30 cellular contexts compared by ENCODE assay signal in genomic region chr19:19524053-19524452, GRCh38. TPM values are rescaled to one million over a fixed set of nuclear protein-coding genes. Genes with fewer than 3 reads are reported as not detected.
DNase-seq lines count a peak whose midpoint lies in the region; ATAC-seq and TF ChIP-seq lines count a peak whose summit lies in the region.
"Had no signal": no experiment of that assay in that cellular context is flagged by ENCODE, and none has a peak within 500 bp of the region (broad histone marks: within the 10 kb centered on the region; RNA-seq: fewer than 3 reads in every experiment).

No MANE protein-coding gene starts in this region.

- H3K27ac ChIP-seq in OCI-LY7 (ENCODE audit: low read depth, low read length, poor library complexity, severe bottlenecking) (peak overlapping the region; percentile 74), SK-N-SH (ENCODE audit: low read depth in 2 of 2, low read length in 1 of 2) (no peak overlapping the region), substantia nigra (ENCODE audit: low read depth, low read length, poor library complexity, severe bottlenecking) (no peak overlapping the region)
- H3K27ac ChIP-seq: C4-2B, neural progenitor cell, sigmoid colon, SJSA1, suprapubic skin had no signal

- H3K9me3 ChIP-seq in OCI-LY7 (ENCODE audit: low read length) (no peaks in the 10 kb centered on the region), SK-N-SH (no peaks in the 10 kb centered on the region)
- H3K9me3 ChIP-seq: sigmoid colon, SJSA1, suprapubic skin had no signal

- POLR2A ChIA-PET in OCI-LY7 (lab: Charles Lee), result interaction anchor here (1.2 to 2.0 kb wide), 2 partner anchors 8 to 12 kb away, joined by 4 to 7 read pairs; partner anchors contain the start of genes NDUFA13 and TSSK6
- POLR2A ChIA-PET in SK-N-SH (lab: Yijun Ruan, JAX), result no interaction called here

- H3K9me3 Mint-ChIP-seq in nephron progenitor cell, result peaks cover 3% of the 10 kb centered on the region
- H3K9me3 Mint-ChIP-seq: activated naive CD8-positive, alpha-beta T cell treated with anti-CD3 and anti-CD28 coated beads for 36 hours; effector memory CD8-positive, alpha-beta T cell; neural progenitor cell; stimulated activated naive B cell treated with anti-CD40 and anti-IgM and Interleukin-4, amounts not matched to agents 10 μg/mL and 1 μg/mL and 100 μg/mL, for 72 hours; T-helper 1 cell treated with Interleukin-12 subunit alpha and Interleukin-12 subunit beta and Interleukin-4 antibody, amounts not matched to agents 30 μg/mL and 1 μg/mL, for 36 hours had no signal

- WGBS in SK-N-SH (ENCODE audit: low lambda C conversion rate), result 96% methylated on average over 7 of the region's 7 CpGs

- H3K79me2 ChIP-seq in OCI-LY7 (ENCODE audit: insufficient read depth, low read depth, low read length) (peaks cover 68% of the 10 kb centered on the region), SK-N-SH (ENCODE audit: insufficient read depth) (peaks cover 67% of the 10 kb centered on the region)

- peak; percentile 20 for TF ChIP-seq CTCF in GM12864 (IDR thresholded peaks at IDR 0.05; ENCODE audit: low read depth, low read length, missing control alignments)
- peak; percentile 57 for TF ChIP-seq CTCF in OCI-LY7 (conservative IDR thresholded peaks at IDR 0.05; ENCODE audit: low read length)
- TF ChIP-seq CTCF in nephron progenitor cell (IDR thresholded peaks at IDR 0.05), result no peak
- TF ChIP-seq CTCF in SK-N-SH (IDR thresholded peaks at IDR 0.05), result no peak

- H3K27me3 ChIP-seq in SK-N-SH (ENCODE audit: insufficient read depth), result no peaks in the 10 kb centered on the region
- H3K27me3 ChIP-seq: neural progenitor cell, sigmoid colon, SJSA1, suprapubic skin had no signal

- H2AFZ ChIP-seq in OCI-LY7 (ENCODE audit: low read length) (no peak overlapping the region), SK-N-SH (ENCODE audit: low read depth) (no peak overlapping the region)
- H2AFZ ChIP-seq: neural progenitor cell had no signal

- no peak overlapping the region for H3K9ac ChIP-seq in SK-N-SH
- H3K9ac ChIP-seq: neural progenitor cell had no signal

- TF ChIP-seq EP300 in SK-N-SH (IDR thresholded peaks at IDR 0.05; ENCODE audit: borderline replicate concordance in 1 of 2, low read depth in 1 of 2, low read length in 1 of 2), result no peak

- no TSS peak for BruUV-seq in OCI-LY7 (replicated peaks; lab: Mats Ljungman, UMichigan)

- CTCF ChIA-PET in OCI-LY7 (lab: Charles Lee; ENCODE audit: unreplicated experiment), result no interaction called here
- CTCF ChIA-PET in SK-N-SH (lab: Yijun Ruan, JAX), result interaction anchor here (1.2 kb wide), 1 partner anchor 8 kb away, joined by 7 read pairs; no protein-coding TSS in a partner anchor

- peaks cover 3% of the 10 kb centered on the region for H3F3A ChIP-seq in SK-N-SH (replicated peaks; ENCODE audit: insufficient read depth)

- H3K27ac Mint-ChIP-seq in nephron progenitor cell, result peak overlapping the region; percentile 83
- H3K27ac Mint-ChIP-seq: activated naive CD8-positive, alpha-beta T cell treated with anti-CD3 and anti-CD28 coated beads for 36 hours; effector memory CD8-positive, alpha-beta T cell; neural progenitor cell; stimulated activated naive B cell treated with anti-CD40 and anti-IgM and Interleukin-4, amounts not matched to agents 10 μg/mL and 1 μg/mL and 100 μg/mL, for 72 hours; T-helper 1 cell treated with Interleukin-12 subunit alpha and Interleukin-12 subunit beta and Interleukin-4 antibody, amounts not matched to agents 30 μg/mL and 1 μg/mL, for 36 hours had no signal

- H3K4me1 Mint-ChIP-seq in nephron progenitor cell, result peaks cover 49% of the 10 kb centered on the region

- peaks cover 9% of the 10 kb centered on the region for H3K27me3 Mint-ChIP-seq in nephron progenitor cell (ENCODE audit: low read depth, poor library complexity)
- H3K27me3 Mint-ChIP-seq: activated naive CD8-positive, alpha-beta T cell treated with anti-CD3 and anti-CD28 coated beads for 36 hours; effector memory CD8-positive, alpha-beta T cell; stimulated activated naive B cell treated with anti-CD40 and anti-IgM and Interleukin-4, amounts not matched to agents 10 μg/mL and 1 μg/mL and 100 μg/mL, for 72 hours had no signal

- peak; percentile 54 for ATAC-seq in HG02798 (IDR thresholded peaks at IDR 0.05; ENCODE audit: poor library complexity, unreplicated experiment)
- ATAC-seq in HG03571 (IDR thresholded peaks at IDR 0.05; ENCODE audit: unreplicated experiment), result no peak
- ATAC-seq: activated CD8-positive, alpha-beta T cell treated with anti-CD3 and anti-CD28 coated beads, Interleukin-2, amount 10 ng/mL, durations not matched to agents 7 days and 5 days; effector memory CD8-positive, alpha-beta T cell; stimulated activated naive B cell treated with anti-CD40 and anti-IgM and Interleukin-4, amounts not matched to agents 10 μg/mL and 1 μg/mL and 100 μg/mL, for 72 hours had no signal

- peak overlapping the region; percentile 100 for H3K4me2 ChIP-seq in OCI-LY7 (ENCODE audit: low read length)
- H3K4me2 ChIP-seq in SK-N-SH, result no peak overlapping the region
- H3K4me2 ChIP-seq: neural progenitor cell had no signal

- intact Hi-C loops in OCI-LY7 (cut with micrococcal nuclease; ENCODE audit: unreplicated experiment), result loop anchor here (1.0 kb wide), 1 partner anchor 8 kb away; the partner anchor contains the start of gene NDUFA13

- H4K20me1 ChIP-seq in OCI-LY7 (ENCODE audit: insufficient read depth, low read length) (no peaks in the 10 kb centered on the region), SK-N-SH (ENCODE audit: insufficient read depth) (peaks cover 72% of the 10 kb centered on the region)

- H3K4me1 ChIP-seq in OCI-LY7 (ENCODE audit: insufficient read depth, low read length, poor library complexity, severe bottlenecking), result peaks cover 67% of the 10 kb centered on the region
- peaks cover 0 to 2% of the 10 kb centered on the region in 2 experiments; a peak in 1 of 4 replicates for H3K4me1 ChIP-seq in SK-N-SH (ENCODE audit: control insufficient read depth in 1 of 2, insufficient read depth in 2 of 2, low read depth in 1 of 2, low read length in 1 of 2)
- H3K4me1 ChIP-seq: SJSA1, suprapubic skin had no signal

- DNase-seq in GM12864 (ENCODE audit: low read depth) (no peak), OCI-LY7 (ENCODE audit: low spot score) (peak; percentile 84), nephron progenitor cell (no peak), occipital lobe (lab: John Stamatoyannopoulos, UW) (no peak), SK-N-SH (no peak), substantia nigra (lab: John Stamatoyannopoulos, UW) (no peak)
- DNase-seq: activated CD8-positive, alpha-beta T cell treated with anti-CD3 and anti-CD28 coated beads, Interleukin-2, amount 10 ng/mL, durations not matched to agents 7 days and 5 days; activated effector memory CD4-positive, alpha-beta T cell treated with anti-CD3 and anti-CD28 coated beads, Interleukin-2, amount 50 U/mL, for 16 hours; activated naive CD8-positive, alpha-beta T cell treated with anti-CD3 and anti-CD28 coated beads for 36 hours; aorta; effector memory CD8-positive, alpha-beta T cell; foreskin fibroblast; GOT3; NCI-H1417; NCI-H2029 treated with DMSO at 0.1 percent for 48 hours; NCI-H226; NCI-H748 treated with DMSO at 0.1 percent for 48 hours; posterior cingulate gyrus; RPMI8226; sigmoid colon; stimulated activated CD4-positive, alpha-beta T cell treated with anti-CD3 and anti-CD28 coated beads, Interleukin-4, amount 100 ng/mL, for 24 hours; stimulated activated naive B cell treated with anti-CD40 and anti-IgM and Interleukin-4, amounts not matched to agents 10 μg/mL and 1 μg/mL and 100 μg/mL, for 72 hours had no signal

- H3K4me3 Mint-ChIP-seq in nephron progenitor cell, result no peak overlapping the region
- H3K4me3 Mint-ChIP-seq: activated CD8-positive, alpha-beta T cell treated with anti-CD3 and anti-CD28 coated beads, Interleukin-2, amount 10 ng/mL, durations not matched to agents 7 days and 5 days; activated naive CD8-positive, alpha-beta T cell treated with anti-CD3 and anti-CD28 coated beads for 36 hours; effector memory CD8-positive, alpha-beta T cell; neural progenitor cell; stimulated activated naive B cell treated with anti-CD40 and anti-IgM and Interleukin-4, amounts not matched to agents 10 μg/mL and 1 μg/mL and 100 μg/mL, for 72 hours; T-helper 1 cell treated with Interleukin-12 subunit alpha and Interleukin-12 subunit beta and Interleukin-4 antibody, amounts not matched to agents 30 μg/mL and 1 μg/mL, for 36 hours had no signal

- H3K4me3 ChIP-seq in GM12864 (ENCODE audit: low read depth, low read length), result no peak overlapping the region; the same call in 1 of the 2 replicates
- peak overlapping the region; percentile 65 for H3K4me3 ChIP-seq in OCI-LY7 (ENCODE audit: low read depth, low read length, poor library complexity, severe bottlenecking)
- H3K4me3 ChIP-seq in SK-N-SH (ENCODE audit: low read depth in 2 of 2, low read length in 1 of 2), result no peak overlapping the region
- H3K4me3 ChIP-seq: neural progenitor cell, sigmoid colon, SJSA1, suprapubic skin had no signal

- H3K36me3 Mint-ChIP-seq in nephron progenitor cell (ENCODE audit: low read depth), result peaks cover 28% of the 10 kb centered on the region

- H3K9me2 ChIP-seq in OCI-LY7 (ENCODE audit: insufficient read depth, low read length) (no peaks in the 10 kb centered on the region), SK-N-SH (no peaks in the 10 kb centered on the region)

- no peak for TF ChIP-seq RAD21 in SK-N-SH (IDR thresholded peaks at IDR 0.05; ENCODE audit: low read length)

- peaks cover 62% of the 10 kb centered on the region for H3K36me3 ChIP-seq in OCI-LY7 (ENCODE audit: insufficient read depth, low read length)
- peaks cover 18 to 30% of the 10 kb centered on the region in 2 experiments for H3K36me3 ChIP-seq in SK-N-SH (replicated peaks in 1 of 2; ENCODE audit: control insufficient read depth in 1 of 2, insufficient read depth in 2 of 2, low read length in 1 of 2)

RNA-seq across cellular contexts. Expression of gene YJEFN3, which starts 4.7 kb away (rescaled TPM):
- total RNA-seq in OCI-LY7 (2014; rRNA removed; shearing (Covaris generic)), result 5.4 and 6.9 TPM in 2 replicates
- total RNA-seq in OCI-LY7 (2022), result 35.3 and 35.8 TPM in 2 replicates
- 1.6 TPM for total RNA-seq in occipital lobe
- 7.2 and 7.5 TPM in 2 replicates for polyA plus RNA-seq in SK-N-SH (2012; rRNA removed)
- 0.84 and 0.97 TPM in 2 replicates for polyA plus RNA-seq in SK-N-SH (2012; cell fraction: cytosol; rRNA removed)
- 66.2 and 111 TPM in 2 replicates for polyA plus RNA-seq in SK-N-SH (2012; cell fraction: nucleus; rRNA removed)

RNA-seq across cellular contexts. Expression of gene NDUFA13, which starts 8.0 kb away (rescaled TPM):
- 275 and 320 TPM in 2 replicates for total RNA-seq in OCI-LY7 (2014; rRNA removed; shearing (Covaris generic))
- total RNA-seq in OCI-LY7 (2022) (421 and 429 TPM in 2 replicates), occipital lobe (60.4 TPM)
- 1,643 and 1,828 TPM in 2 replicates for polyA plus RNA-seq in SK-N-SH (2012; rRNA removed)
- 1,527 and 1,826 TPM in 2 replicates for polyA plus RNA-seq in SK-N-SH (2012; cell fraction: cytosol; rRNA removed)
- polyA plus RNA-seq in SK-N-SH (2012; cell fraction: nucleus; rRNA removed), result 640 and 822 TPM in 2 replicates

RNA-seq across cellular contexts. Expression of gene TSSK6, which starts 8.7 kb away (rescaled TPM):
- total RNA-seq in OCI-LY7 (2014; rRNA removed; shearing (Covaris generic)), result 7.1 and 10.5 TPM in 2 replicates
- 6.4 and 8.7 TPM in 2 replicates for total RNA-seq in OCI-LY7 (2022)
- 1.2 TPM for total RNA-seq in occipital lobe
- polyA plus RNA-seq in SK-N-SH (2012; rRNA removed), result 2.3 and 3.1 TPM in 2 replicates
- 0.98 and 1.6 TPM in 2 replicates for polyA plus RNA-seq in SK-N-SH (2012; cell fraction: cytosol; rRNA removed)
- polyA plus RNA-seq in SK-N-SH (2012; cell fraction: nucleus; rRNA removed), result 3.3 and 4.1 TPM in 2 replicates

RNA-seq across cellular contexts. Expression of gene CILP2, which starts 14.0 kb away (rescaled TPM):
- 0.19 TPM in 1 of 2 replicates, not detected in the other for total RNA-seq in OCI-LY7 (2014; rRNA removed; shearing (Covaris generic))
- total RNA-seq in OCI-LY7 (2022) (0.48 and 0.51 TPM in 2 replicates), occipital lobe (0.62 TPM)
- polyA plus RNA-seq in SK-N-SH (2012; rRNA removed), result 0.96 and 1.9 TPM in 2 replicates
- polyA plus RNA-seq in SK-N-SH (2012; cell fraction: cytosol; rRNA removed), result 0.54 and 0.87 TPM in 2 replicates
- polyA plus RNA-seq in SK-N-SH (2012; cell fraction: nucleus; rRNA removed), result 3.1 and 3.9 TPM in 2 replicates
- total RNA-seq: lung microvascular endothelial cell had no signal

Comparison
In these comparisons a context has a peak if more than half of its experiments do, and no peak if none do; other contexts are left out.
1. CTCF ChIP-seq: peak in GM12864 (single experiment) and OCI-LY7 (single experiment); none in nephron progenitor cell (single experiment) and SK-N-SH (single experiment).